ENCODE assay signal across 8 cellular contexts in genomic region chr5:142717582-142718215, GRCh38. TPM values are rescaled to one million over a fixed set of nuclear protein-coding genes. Genes with fewer than 3 reads are reported as not detected.
DNase-seq lines count a peak whose midpoint lies in the region; ATAC-seq and TF ChIP-seq lines count a peak whose summit lies in the region.

No MANE protein-coding gene starts in this region.

- no peak overlapping the region for H3K27ac ChIP-seq in foreskin keratinocyte

- peak in 2 of 3 experiments; percentile 13 to 46 for DNase-seq in NCI-H1417 (lab: John Stamatoyannopoulos, UW)
- DNase-seq in NCI-H1417 treated with DMSO at 0.1 percent for 48 hours (lab: John Stamatoyannopoulos, UW), result no peak
- peak; percentile 50 for DNase-seq in LHCN-M2 (ENCODE audit: low read depth)
- peak; percentile 78 for DNase-seq in SW480 (ENCODE audit: low spot score)
- DNase-seq in foreskin keratinocyte, result peak; percentile 20 to 54
- DNase-seq in renal cortical epithelial cell (ENCODE audit: low read depth), result peak; percentile 35
- DNase-seq in ureter (ENCODE audit: low spot score), result no peak
- no peak for DNase-seq in stimulated activated CD4-positive, alpha-beta T cell treated with anti-CD3 and anti-CD28 coated beads, Interleukin-15, amount 100 ng/mL, for 24 hours

- ATAC-seq in foreskin keratinocyte, result no peak

- H3K27me3 ChIP-seq in foreskin keratinocyte, result no peaks in the 10 kb centered on the region

- peaks cover 15% of the 10 kb centered on the region for H3K4me1 ChIP-seq in foreskin keratinocyte

- TF ChIP-seq CTCF in foreskin keratinocyte (conservative IDR thresholded peaks at IDR 0.05), result peak; percentile 95

RNA-seq across cellular contexts. Expression of gene FGF1, which starts 31.8 kb away (rescaled TPM):
- total RNA-seq in LHCN-M2 (2014; rRNA removed) (4.8 and 5.8 TPM in 2 replicates), foreskin keratinocyte (0.65 and 1.0 TPM in 2 replicates), renal cortical epithelial cell (0.15 and 1.7 TPM in 2 replicates), ureter (not detected)
- polyA plus RNA-seq in LHCN-M2 (2012), result 27.3 TPM
- polyA plus RNA-seq in foreskin keratinocyte, result 1.4 TPM in 2 replicates

RNA-seq across cellular contexts. Expression of gene ARHGAP26, which starts 52.5 kb away (rescaled TPM):
- total RNA-seq in LHCN-M2 (2014; rRNA removed), result 1.0 TPM in 2 replicates
- 1.7 TPM for polyA plus RNA-seq in LHCN-M2 (2012)
- total RNA-seq in foreskin keratinocyte, result 6.8 and 9.3 TPM in 2 replicates
- polyA plus RNA-seq in foreskin keratinocyte, result 5.1 and 5.3 TPM in 2 replicates
- 7.3 and 10.4 TPM in 2 replicates for total RNA-seq in renal cortical epithelial cell
- total RNA-seq in ureter, result 46.9 TPM

Comparison
In these comparisons a context has a peak if more than half of its experiments do, and no peak if none do; other contexts are left out.
1. DNase-seq: peak in NCI-H1417 (2 of 3), LHCN-M2 (single experiment), SW480 (single experiment), foreskin keratinocyte (2 of 2) and renal cortical epithelial cell (single experiment); none in NCI-H1417 treated with DMSO at 0.1 percent for 48 hours (single experiment), ureter (single experiment) and stimulated activated CD4-positive, alpha-beta T cell treated with anti-CD3 and anti-CD28 coated beads, Interleukin-15, amount 100 ng/mL, for 24 hours (single experiment).